ENCODE assay signal across 9 cellular contexts in genomic region chr13:40982772-40983171, GRCh38. TPM values are rescaled to one million over a fixed set of nuclear protein-coding genes. Genes with fewer than 3 reads are reported as not detected.
DNase-seq lines count a peak whose midpoint lies in the region; ATAC-seq and TF ChIP-seq lines count a peak whose summit lies in the region.
"Had no signal": no experiment of that assay in that cellular context is flagged by ENCODE, and none has a peak within 500 bp of the region (broad histone marks: within the 10 kb centered on the region; RNA-seq: fewer than 3 reads in every experiment).

No MANE protein-coding gene starts in this region.

- TF ChIP-seq CTCF in mucosa of descending colon (IDR thresholded peaks at IDR 0.05) (no peak), upper lobe of right lung (IDR thresholded peaks at IDR 0.05) (no peak)

- ATAC-seq in HG03039 (IDR thresholded peaks at IDR 0.05; ENCODE audit: unreplicated experiment), result peak; percentile 43
- ATAC-seq in SK-N-SH treated with all-trans-retinoic acid at 6 μM for 48 hours, result peak; percentile 81
- peak; percentile 77 for ATAC-seq in mucosa of descending colon
- ATAC-seq in upper lobe of right lung, result peak; percentile 77

- H3K4me1 ChIP-seq in mucosa of descending colon (ENCODE audit: low read depth), result peaks cover 39% of the 10 kb centered on the region
- peaks cover 56% of the 10 kb centered on the region for H3K4me1 ChIP-seq in upper lobe of right lung

- intact Hi-C loops in mucosa of descending colon (cut with DNase I, micrococcal nuclease), result no loop called here
- intact Hi-C loops in upper lobe of right lung (cut with DNase I), result no loop called here

- peak; percentile 23 to 27 for DNase-seq in activated CD8-positive, alpha-beta memory T cell treated with anti-CD3 and anti-CD28 coated beads for 1 hour (ENCODE audit: extremely low read depth in 1 of 2, low read depth in 1 of 2)
- DNase-seq in activated CD8-positive, alpha-beta memory T cell treated with anti-CD3 and anti-CD28 coated beads, Interleukin-2, amount 50 U/mL, for 48 hours, result no peak
- DNase-seq in central memory CD4-positive, alpha-beta T cell, result peak; percentile 81
- peak in 1 of 3 donors; percentile 71 for DNase-seq in mucosa of descending colon
- no peak for DNase-seq in upper lobe of right lung
- no peak for DNase-seq in NCI-H2227 treated with DMSO at 0.1 percent for 48 hours (lab: John Stamatoyannopoulos, UW)

- H3K9me3 ChIP-seq in mucosa of descending colon (no peaks in the 10 kb centered on the region), upper lobe of right lung (no peaks in the 10 kb centered on the region)

- H3K27me3 ChIP-seq in upper lobe of right lung, result no peaks in the 10 kb centered on the region

- no peaks in the 10 kb centered on the region for H3K36me3 ChIP-seq in mucosa of descending colon (ENCODE audit: low read depth)
- H3K36me3 ChIP-seq in upper lobe of right lung, result no peaks in the 10 kb centered on the region

- no peak overlapping the region for H3K4me3 ChIP-seq in mucosa of descending colon
- H3K4me3 ChIP-seq in upper lobe of right lung, result peak overlapping the region; percentile 44

- H3K27ac ChIP-seq in upper lobe of right lung, result peak overlapping the region; percentile 89
- H3K27ac ChIP-seq: C4-2B had no signal

TF ChIP-seq in SK-N-SH treated with all-trans-retinoic acid at 6 μM for 48 hours, 23 proteins besides CTCF, POLR2A, EP300 and RAD21:
- TF ChIP-seq ZFP3 (CRISPR knock-in tag; IDR thresholded peaks at IDR 0.05) (no peak), PATZ1 (CRISPR knock-in tag; IDR thresholded peaks at IDR 0.05; ENCODE audit: borderline replicate concordance) (no peak), CSRNP3 (CRISPR knock-in tag; IDR thresholded peaks at IDR 0.05) (no peak), OSR1 (CRISPR knock-in tag; IDR thresholded peaks at IDR 0.05) (no peak), RARB (CRISPR knock-in tag; IDR thresholded peaks at IDR 0.05) (no peak), POU6F1 (CRISPR knock-in tag; IDR thresholded peaks at IDR 0.05; ENCODE audit: borderline replicate concordance, low read depth) (no peak), ZNF565 (CRISPR knock-in tag; conservative IDR thresholded peaks at IDR 0.05; ENCODE audit: low read depth) (no peak), TOX (CRISPR knock-in tag; IDR thresholded peaks at IDR 0.05; ENCODE audit: borderline replicate concordance) (no peak), TCF4 (CRISPR knock-in tag; IDR thresholded peaks at IDR 0.05; ENCODE audit: borderline replicate concordance) (no peak), TSHZ2 (CRISPR knock-in tag; IDR thresholded peaks at IDR 0.05) (no peak), ZC3H10 (CRISPR knock-in tag; IDR thresholded peaks at IDR 0.05) (no peak), ZNF70 (CRISPR knock-in tag; IDR thresholded peaks at IDR 0.05) (no peak), ESRRG (CRISPR knock-in tag; IDR thresholded peaks at IDR 0.05) (no peak), SNAI2 (CRISPR knock-in tag; IDR thresholded peaks at IDR 0.05) (no peak), CREB5 (CRISPR knock-in tag; IDR thresholded peaks at IDR 0.05; ENCODE audit: low read depth) (no peak), ARNTL (CRISPR knock-in tag; IDR thresholded peaks at IDR 0.05; ENCODE audit: borderline replicate concordance, low read depth) (no peak), CSDC2 (CRISPR knock-in tag; IDR thresholded peaks at IDR 0.05) (no peak)

RNA-seq across cellular contexts. Expression of gene ELF1, which starts 36.3 kb away (rescaled TPM):
- total RNA-seq in mucosa of descending colon, result 100 to 1,000 TPM in 1 of 3 donors, 10 to 100 TPM in 2; 80.2 to 111 (median 96.8) TPM
- total RNA-seq in upper lobe of right lung, result 81.5 TPM

Comparison
In these comparisons a context has a peak if more than half of its experiments do, and no peak if none do; other contexts are left out.
1. DNase-seq: peak in activated CD8-positive, alpha-beta memory T cell treated with anti-CD3 and anti-CD28 coated beads for 1 hour (2 of 2) and central memory CD4-positive, alpha-beta T cell (single experiment); none in activated CD8-positive, alpha-beta memory T cell treated with anti-CD3 and anti-CD28 coated beads, Interleukin-2, amount 50 U/mL, for 48 hours (single experiment), upper lobe of right lung (single experiment) and NCI-H2227 treated with DMSO at 0.1 percent for 48 hours (single experiment).
2. Peak in every context shown above with its lines, with median percentiles within 50 percentile points of each other: ATAC-seq.